Comparison of ENCODE assay signal across 8 cellular contexts in the genomic region with DNA sequence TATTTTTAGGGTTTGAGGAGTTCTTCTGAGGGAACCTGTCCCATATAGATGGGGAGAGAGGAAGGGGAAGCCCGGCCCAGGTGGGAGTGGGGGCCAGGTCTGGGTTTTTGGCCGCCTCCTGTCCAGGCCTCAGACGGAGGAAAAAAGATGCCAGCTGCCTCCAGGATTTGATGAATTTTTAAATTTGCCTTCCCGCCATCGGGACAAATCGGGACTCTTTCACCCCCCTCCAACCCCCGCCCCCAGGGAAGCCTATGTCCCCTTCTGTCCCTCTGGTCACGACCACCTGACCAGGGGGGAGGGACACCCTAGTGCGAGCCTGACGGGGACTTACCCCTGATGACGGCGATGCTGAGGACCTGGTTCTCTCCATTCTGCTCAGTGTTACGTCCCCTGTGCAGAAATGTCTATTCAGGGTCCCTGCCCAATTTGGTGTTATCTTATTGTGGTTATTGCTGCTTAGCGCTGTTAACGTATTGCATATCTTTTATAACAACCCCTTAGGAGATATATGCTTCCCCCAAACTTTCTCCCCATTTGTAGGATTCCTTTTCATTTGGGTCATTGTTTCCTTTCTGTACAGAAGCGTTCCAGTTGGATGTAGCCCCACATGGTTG.
A peak's percentile ranks its signal among the peaks of the same experiment; 100 is the strongest.
DNase-seq lines count a peak whose midpoint lies in the region; ATAC-seq, FAIRE-seq and TF ChIP-seq lines count a peak whose summit lies in the region.

No MANE protein-coding gene starts in this region.

- BruUV-seq in PC-9 (replicated peaks; lab: Mats Ljungman, UMichigan): no TSS peak

- no peak for FAIRE-seq in GM19239 (lab: Jason Lieb, UNC)

- peaks cover 12% of the 10 kb centered on the region; the same call in 1 of the 2 replicates for H4K20me1 ChIP-seq in PC-9 (ENCODE audit: insufficient read depth)

- H3K36me3 ChIP-seq in CD8-positive, alpha-beta memory T cell (ENCODE audit: insufficient read depth, low read length): no peaks in the 10 kb centered on the region
- H3K36me3 ChIP-seq in PC-9 (ENCODE audit: low read depth) (no peaks in the 10 kb centered on the region), lower lobe of right lung (peaks cover 9% of the 10 kb centered on the region), thyroid gland (no peaks in the 10 kb centered on the region)

- H3K36me3 Mint-ChIP-seq in CD8-positive, alpha-beta memory T cell: peaks cover 0 to 21% (median 6%) of the 10 kb centered on the region in 3 donors

- TF ChIP-seq POLR2A in thyroid gland (IDR thresholded peaks at IDR 0.05): no peak

- DNase-seq in CD8-positive, alpha-beta memory T cell: no peak
- DNase-seq in PC-9: no peak
- no peak for DNase-seq in coronary artery (ENCODE audit: low spot score)
- DNase-seq in lower lobe of right lung: no peak
- DNase-seq in thyroid gland: peak in 1 of 2 donors; percentile 12
- no peak for DNase-seq in GM19239 (ENCODE audit: insufficient read length, low spot score)
- no peak for DNase-seq in Ammon's horn (ENCODE audit: low spot score)

- POLR2A ChIA-PET in CD8-positive, alpha-beta memory T cell (lab: Charles Lee): no interaction called here
- POLR2A ChIA-PET in PC-9 (lab: Charles Lee; ENCODE audit: unreplicated experiment): no interaction called here

- H3K27ac Mint-ChIP-seq in CD8-positive, alpha-beta memory T cell: peak overlapping the region in 7 of 8 donors; percentile 79 to 100 (median 94)

- peak overlapping the region; percentile 96 for H2AFZ ChIP-seq in PC-9

- peak; percentile 15 for ATAC-seq in GM21447 (IDR thresholded peaks at IDR 0.05; ENCODE audit: unreplicated experiment)
- peak; percentile 53 to 66 for ATAC-seq in lower lobe of right lung

- H3K79me2 ChIP-seq in PC-9 (ENCODE audit: low read depth): peaks cover 49% of the 10 kb centered on the region

- peak overlapping the region; percentile 75 for H3K27ac ChIP-seq in CD8-positive, alpha-beta memory T cell (ENCODE audit: low read depth, low read length)
- H3K27ac ChIP-seq in PC-9 (no peak overlapping the region), coronary artery (peak overlapping the region; percentile 43 to 88), lower lobe of right lung (peak overlapping the region; percentile 63), thyroid gland (peak overlapping the region; percentile 51 to 79 (median 78))

- peaks cover 44 to 52% (median 47%) of the 10 kb centered on the region in 3 donors for H3K4me1 Mint-ChIP-seq in CD8-positive, alpha-beta memory T cell

- no peaks in the 10 kb centered on the region for H3K27me3 ChIP-seq in CD8-positive, alpha-beta memory T cell (ENCODE audit: insufficient read depth, low read length, poor library complexity, severe bottlenecking)
- H3K27me3 ChIP-seq in PC-9 (ENCODE audit: insufficient read depth, low read depth): no peaks in the 10 kb centered on the region
- H3K27me3 ChIP-seq in lower lobe of right lung (ENCODE audit: low read depth): no peaks in the 10 kb centered on the region
- H3K27me3 ChIP-seq in thyroid gland: no peaks in the 10 kb centered on the region

- H3K9me3 ChIP-seq in CD8-positive, alpha-beta memory T cell (ENCODE audit: low read length): no peaks in the 10 kb centered on the region
- no peaks in the 10 kb centered on the region for H3K9me3 ChIP-seq in PC-9 (ENCODE audit: insufficient read depth, low read depth)
- H3K9me3 ChIP-seq in lower lobe of right lung: no peaks in the 10 kb centered on the region
- H3K9me3 ChIP-seq in thyroid gland: no peaks in the 10 kb centered on the region

- H3K4me1 ChIP-seq in CD8-positive, alpha-beta memory T cell (ENCODE audit: insufficient read depth, low read length): peaks cover 42% of the 10 kb centered on the region
- H3K4me1 ChIP-seq in PC-9 (replicated peaks; ENCODE audit: insufficient read depth): peaks cover 13% of the 10 kb centered on the region
- H3K4me1 ChIP-seq in lower lobe of right lung: peaks cover 26% of the 10 kb centered on the region
- H3K4me1 ChIP-seq in thyroid gland: peaks cover 25 to 40% of the 10 kb centered on the region in 2 donors

- 2% methylated on average over 16 of the region's 16 CpGs for WGBS in thyroid gland, 2 donors

- H3K27me3 Mint-ChIP-seq in CD8-positive, alpha-beta memory T cell: no peaks in the 10 kb centered on the region

- CTCF ChIA-PET in CD8-positive, alpha-beta memory T cell (lab: Charles Lee): interaction anchor here (0.7 to 1.3 kb wide), 4 partner anchors 14 to 325 kb away, joined by 3 to 5 read pairs (median 4); no protein-coding TSS in a partner anchor
- CTCF ChIA-PET in PC-9 (lab: Charles Lee): interaction anchor here (0.6 kb wide), 1 partner anchor 48 kb away, joined by 3 read pairs; no protein-coding TSS in a partner anchor

- intact Hi-C loops in PC-9 (cut with micrococcal nuclease; ENCODE audit: unreplicated experiment): loop anchor here (1.0 to 5.0 kb wide), 2 partner anchors 46 to 86 kb away; no protein-coding TSS in a partner anchor
- intact Hi-C loops in lower lobe of right lung (cut with DNase I): no loop called here
- intact Hi-C loops in thyroid gland (cut with DNase I): loop anchor here (10.0 kb wide), 1 partner anchor 84 kb away; no protein-coding TSS in a partner anchor

- TF ChIP-seq CTCF in PC-9 (conservative IDR thresholded peaks at IDR 0.05) (no peak), coronary artery (IDR thresholded peaks at IDR 0.05) (no peak), lower lobe of right lung (IDR thresholded peaks at IDR 0.05) (no peak), thyroid gland (IDR thresholded peaks at IDR 0.05) (no peak)

- no peaks in the 10 kb centered on the region for H3F3A ChIP-seq in PC-9 (ENCODE audit: insufficient read depth, low read depth)

- peak overlapping the region; percentile 87 for H3K4me2 ChIP-seq in PC-9

- peak overlapping the region; percentile 83 for H3K4me3 ChIP-seq in CD8-positive, alpha-beta memory T cell (ENCODE audit: low read length)
- H3K4me3 ChIP-seq in PC-9 (peak overlapping the region; percentile 77), coronary artery (peak overlapping the region; percentile 84), lower lobe of right lung (peak overlapping the region; percentile 69), thyroid gland (replicated peaks in 1 of 3) (peak overlapping the region; percentile 34 to 86 (median 66))

- no peaks in the 10 kb centered on the region for H3K9me2 ChIP-seq in PC-9 (ENCODE audit: insufficient read depth)

- H3K9me3 Mint-ChIP-seq in CD8-positive, alpha-beta memory T cell: no peaks in the 10 kb centered on the region

- H3K4me3 Mint-ChIP-seq in CD8-positive, alpha-beta memory T cell: peak overlapping the region; percentile 90 to 99 (median 94)
